Comparison of ENCODE assay signal across 8 cellular contexts in genomic region chr4:25862411-25863346, GRCh38. TPM values are rescaled to one million over a fixed set of nuclear protein-coding genes. Genes with fewer than 3 reads are reported as not detected.
A peak's percentile ranks its signal among the peaks of the same experiment; 100 is the strongest.
DNase-seq lines count a peak whose midpoint lies in the region; ATAC-seq, FAIRE-seq and TF ChIP-seq lines count a peak whose summit lies in the region.

Gene SEL1L3 (minus strand): TSS chr4:25862988. CDS start chr4:25862836, 152 bp downstream.

- no peaks in the 10 kb centered on the region for H3K27me3 ChIP-seq in ACC112 (ENCODE audit: insufficient read depth, low read length)
- peaks cover 3% of the 10 kb centered on the region for H3K27me3 ChIP-seq in HL-60 (ENCODE audit: insufficient read depth, poor library complexity, severe bottlenecking)
- peaks cover 6 to 53% of the 10 kb centered on the region in 2 experiments; a peak in 4 of 5 replicates for H3K27me3 ChIP-seq in HepG2 (ENCODE audit: control insufficient read depth in 1 of 2, insufficient read depth in 2 of 2, low read length in 2 of 2)

- peak; percentile 54 for TF ChIP-seq POLR2A in GM19193 (IDR thresholded peaks at IDR 0.05; ENCODE audit: extremely low read depth, insufficient read depth, insufficient read length)
- TF ChIP-seq POLR2A in HepG2 (IDR thresholded peaks at IDR 0.05; ENCODE audit: insufficient read depth in 1 of 2, low read depth in 2 of 2, low read length in 2 of 2), result no peak

- intact Hi-C loops in activated B cell treated with CpG ODN at 0.5 μM for 24 hours (cut with micrococcal nuclease), result loop anchor here (1.0 to 5.0 kb wide), 6 partner anchors 7 to 1130 kb away; partner anchors contain the start of genes RBPJ and ZCCHC4
- intact Hi-C loops in HepG2 (cut with micrococcal nuclease; ENCODE audit: unreplicated experiment), result no loop called here

- H3K36me3 ChIP-seq in ACC112 (ENCODE audit: insufficient read depth, low read length) (no peaks in the 10 kb centered on the region), HepG2 (replicated peaks in 1 of 2; ENCODE audit: control insufficient read depth in 1 of 2, insufficient read depth in 2 of 2, low read length in 2 of 2) (no peaks in the 10 kb centered on the region)

- H2AFZ ChIP-seq in ACC112 (ENCODE audit: low read length, unreplicated experiment) (peak within 1 kb of the TSS; percentile 42), HepG2 (ENCODE audit: low read length) (no peak within 1 kb of the TSS)

- H3K4me1 ChIP-seq in ACC112 (ENCODE audit: control insufficient read depth, insufficient read depth, low read length, unreplicated experiment), result peaks cover 28% of the 10 kb centered on the region
- H3K4me1 ChIP-seq in HepG2 (ENCODE audit: insufficient read depth, low read length), result 0 out of 2 replicates have a peak, but pooled peaks cover 8% of the 10 kb centered on the region

- H3K9me3 Mint-ChIP-seq in activated B cell treated with CpG ODN at 0.5 μM for 24 hours, result no peaks in the 10 kb centered on the region

- H3K36me3 Mint-ChIP-seq in activated B cell treated with CpG ODN at 0.5 μM for 24 hours (ENCODE audit: low read depth), result peaks cover 21% of the 10 kb centered on the region

- H3K27ac ChIP-seq in ACC112 (ENCODE audit: low read depth, low read length), result peak within 1 kb of the TSS; percentile 63
- H3K27ac ChIP-seq in HL-60 (replicated peaks), result peak within 1 kb of the TSS; percentile 33
- H3K27ac ChIP-seq in HepG2 (ENCODE audit: extremely low read length, insufficient read depth, low read length), result no peak within 1 kb of the TSS

- H3K4me2 ChIP-seq in HepG2 (ENCODE audit: low read depth, low read length), result peak within 1 kb of the TSS; percentile 68

- ATAC-seq in activated B cell treated with CpG ODN at 0.5 μM for 24 hours (ENCODE audit: low read depth) (peak; percentile 39), HepG2 (peak; percentile 44)

- TF ChIP-seq CTCF in HL-60 (IDR thresholded peaks at IDR 0.05; ENCODE audit: insufficient read depth, low read length) (no peak), activated B cell treated with CpG ODN at 0.5 μM for 24 hours (IDR thresholded peaks at IDR 0.05) (no peak), HepG2 (CRISPR knock-in tag; IDR thresholded peaks at IDR 0.05) (no peak)

- CTCF ChIA-PET in activated B cell treated with CpG ODN at 0.5 μM for 24 hours (lab: Charles Lee), result interaction anchor here (1.4 to 1.7 kb wide), 3 partner anchors 11 to 51 kb away, joined by 3 to 8 read pairs (median 4); partner anchors contain the start of gene SMIM20
- CTCF ChIA-PET in HepG2 (lab: Yijun Ruan, JAX; ENCODE audit: low intra/inter-chr PET ratio, low total read pairs), result no interaction called here

- peaks cover 84% of the 10 kb centered on the region for H3K4me1 Mint-ChIP-seq in activated B cell treated with CpG ODN at 0.5 μM for 24 hours

- no peaks in the 10 kb centered on the region for H3K27me3 Mint-ChIP-seq in activated B cell treated with CpG ODN at 0.5 μM for 24 hours

- no peak for FAIRE-seq in HepG2 (lab: Jason Lieb, UNC)

- 8% methylated on average over 35 of the region's 115 CpGs for WGBS in HepG2 (ENCODE audit: low lambda C conversion rate)

- in situ Hi-C loops in HepG2 (cut with HindIII; ENCODE audit: extremely low pct_ligation_motif_present, low pct_unique_long_range_greater_than_20kb), result no loop called here

- DNase-seq in HL-60 (ENCODE audit: low read depth in 1 of 2, low spot score in 1 of 2), result no peak
- DNase-seq in activated B cell treated with CpG ODN at 0.5 μM for 24 hours, result peak; percentile 68
- DNase-seq in cerebellar cortex (ENCODE audit: low spot score), result peak; percentile 40
- DNase-seq in HepG2 (ENCODE audit: low spot score), result no peak
- DNase-seq in stimulated activated CD4-positive, alpha-beta T cell treated with anti-CD3 and anti-CD28 coated beads, TNF-alpha, amount 100 ng/mL, for 4 hours (ENCODE audit: low read depth in 3 of 3), result peak; percentile 37 to 46 (median 45)
- no peak for DNase-seq in cortex of kidney (lab: John Stamatoyannopoulos, UW)

- no TSS peak for BruUV-seq in HepG2 (replicated peaks; lab: Mats Ljungman, UMichigan)

- H3K4me3 ChIP-seq in ACC112 (ENCODE audit: low read depth, low read length) (peak within 1 kb of the TSS; percentile 79), HL-60 (replicated peaks; ENCODE audit: insufficient read depth, low read length) (peak within 1 kb of the TSS; percentile 68), HepG2 (replicated peaks in 1 of 3; ENCODE audit: insufficient read depth in 1 of 3, low read depth in 2 of 3, low read length in 3 of 3) (peak within 1 kb of the TSS; percentile 30 to 64 (median 36); a peak in 4 of 6 replicates)

- H3K79me2 ChIP-seq in ACC112 (ENCODE audit: control insufficient read depth, insufficient read depth, low read length, unreplicated experiment), result peaks cover 11% of the 10 kb centered on the region
- no peaks in the 10 kb centered on the region for H3K79me2 ChIP-seq in HepG2 (ENCODE audit: insufficient read depth, low read length)

- no peak for TF ChIP-seq EP300 in HepG2 (IDR thresholded peaks at IDR 0.05; ENCODE audit: low read depth in 2 of 2, low read length in 2 of 2)
- TF ChIP-seq EP300 in HepG2 (CRISPR knock-in tag; IDR thresholded peaks at IDR 0.05; ENCODE audit: borderline replicate concordance), result no peak

- POLR2A ChIA-PET in activated B cell treated with CpG ODN at 0.5 μM for 24 hours (lab: Charles Lee) (interaction anchor here (0.7 to 4.1 kb wide), 11 partner anchors 7 to 50 kb away, joined by 3 to 58 read pairs (median 9); partner anchors contain the start of gene SMIM20), HepG2 (lab: Yijun Ruan, JAX) (no interaction called here)

- H3K27ac Mint-ChIP-seq in activated B cell treated with CpG ODN at 0.5 μM for 24 hours, result peak within 1 kb of the TSS; percentile 99

- peak within 1 kb of the TSS; percentile 98 for H3K4me3 Mint-ChIP-seq in activated B cell treated with CpG ODN at 0.5 μM for 24 hours

- no peak within 1 kb of the TSS for H3K9ac ChIP-seq in HepG2 (ENCODE audit: insufficient read depth, low read depth, low read length)

- H3K9me3 ChIP-seq in HepG2 (ENCODE audit: low read length), result no peaks in the 10 kb centered on the region

- no peaks in the 10 kb centered on the region for H4K20me1 ChIP-seq in HepG2 (ENCODE audit: insufficient read depth, low read length)

- no peak for TF ChIP-seq RAD21 in HepG2 (CRISPR knock-in tag; IDR thresholded peaks at IDR 0.05)

TF ChIP-seq in HepG2, 621 proteins besides CTCF, POLR2A, EP300 and RAD21:
- TF ChIP-seq ZFX (CRISPR knock-in tag; IDR thresholded peaks at IDR 0.05; ENCODE audit: low read depth), result no peak
- TF ChIP-seq, protein P1, sequence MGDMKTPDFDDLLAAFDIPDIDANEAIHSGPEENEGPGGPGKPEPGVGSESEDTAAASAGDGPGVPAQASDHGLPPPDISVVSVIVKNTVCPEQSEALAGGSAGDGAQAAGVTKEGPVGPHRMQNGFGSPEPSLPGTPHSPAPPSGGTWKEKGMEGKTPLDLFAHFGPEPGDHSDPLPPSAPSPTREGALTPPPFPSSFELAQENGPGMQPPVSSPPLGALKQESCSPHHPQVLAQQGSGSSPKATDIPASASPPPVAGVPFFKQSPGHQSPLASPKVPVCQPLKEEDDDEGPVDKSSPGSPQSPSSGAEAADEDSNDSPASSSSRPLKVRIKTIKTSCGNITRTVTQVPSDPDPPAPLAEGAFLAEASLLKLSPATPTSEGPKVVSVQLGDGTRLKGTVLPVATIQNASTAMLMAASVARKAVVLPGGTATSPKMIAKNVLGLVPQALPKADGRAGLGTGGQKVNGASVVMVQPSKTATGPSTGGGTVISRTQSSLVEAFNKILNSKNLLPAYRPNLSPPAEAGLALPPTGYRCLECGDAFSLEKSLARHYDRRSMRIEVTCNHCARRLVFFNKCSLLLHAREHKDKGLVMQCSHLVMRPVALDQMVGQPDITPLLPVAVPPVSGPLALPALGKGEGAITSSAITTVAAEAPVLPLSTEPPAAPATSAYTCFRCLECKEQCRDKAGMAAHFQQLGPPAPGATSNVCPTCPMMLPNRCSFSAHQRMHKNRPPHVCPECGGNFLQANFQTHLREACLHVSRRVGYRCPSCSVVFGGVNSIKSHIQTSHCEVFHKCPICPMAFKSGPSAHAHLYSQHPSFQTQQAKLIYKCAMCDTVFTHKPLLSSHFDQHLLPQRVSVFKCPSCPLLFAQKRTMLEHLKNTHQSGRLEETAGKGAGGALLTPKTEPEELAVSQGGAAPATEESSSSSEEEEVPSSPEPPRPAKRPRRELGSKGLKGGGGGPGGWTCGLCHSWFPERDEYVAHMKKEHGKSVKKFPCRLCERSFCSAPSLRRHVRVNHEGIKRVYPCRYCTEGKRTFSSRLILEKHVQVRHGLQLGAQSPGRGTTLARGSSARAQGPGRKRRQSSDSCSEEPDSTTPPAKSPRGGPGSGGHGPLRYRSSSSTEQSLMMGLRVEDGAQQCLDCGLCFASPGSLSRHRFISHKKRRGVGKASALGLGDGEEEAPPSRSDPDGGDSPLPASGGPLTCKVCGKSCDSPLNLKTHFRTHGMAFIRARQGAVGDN (CRISPR knock-in tag; IDR thresholded peaks at IDR 0.05), result 0 out of 2 replicates have a peak, but pooled peaks have one; percentile 10

RNA-seq across cellular contexts. Expression of gene SEL1L3, which starts in this region (rescaled TPM):
- total RNA-seq in activated B cell treated with CpG ODN at 0.5 μM for 24 hours, result 102 and 113 TPM in 2 replicates
- total RNA-seq in HepG2 (2016; rRNA removed; fragmentation: Illumina TruSeq; extraction: Trizol), result 0.63 and 1.1 TPM in 2 replicates
- 0.20 and 1.7 TPM in 2 replicates for total RNA-seq in HepG2 (2016; cell fraction: cytosol; rRNA removed; fragmentation: Illumina TruSeq; extraction: Trizol; ENCODE audit: low read depth)
- 0.45 and 0.68 TPM in 2 replicates for total RNA-seq in HepG2 (2016; cell fraction: insoluble cytoplasmic fraction; rRNA removed; fragmentation: Illumina TruSeq; extraction: Trizol)
- 0.59 and 0.65 TPM in 2 replicates for total RNA-seq in HepG2 (2016; cell fraction: membrane; rRNA removed; fragmentation: Illumina TruSeq; extraction: Trizol)
- total RNA-seq in HepG2 (2016; cell fraction: nucleus; rRNA removed; fragmentation: Illumina TruSeq; extraction: Trizol), result 1.2 and 1.5 TPM in 2 replicates
- polyA plus RNA-seq in HepG2 (2011; rRNA removed), result 0.28 and 0.37 TPM in 2 replicates
- polyA plus RNA-seq in HepG2 (2011; cell fraction: cytosol; rRNA removed), result 0.23 and 0.31 TPM in 2 replicates
- polyA plus RNA-seq in HepG2 (2011; cell fraction: nucleus; rRNA removed), result 0.39 and 0.69 TPM in 2 replicates
- 0.23 and 1.2 TPM in 2 replicates for polyA plus RNA-seq in HepG2 (2012)
- 0.27 TPM in 2 replicates for polyA plus RNA-seq in HepG2 (2016; cell fraction: cytosol; fragmentation: Illumina TruSeq; extraction: Trizol; ENCODE audit: low read depth)
- polyA plus RNA-seq in HepG2 (2016; cell fraction: insoluble cytoplasmic fraction; fragmentation: Illumina TruSeq; extraction: Trizol; ENCODE audit: low read depth), result 0.36 and 0.53 TPM in 2 replicates
- polyA plus RNA-seq in HepG2 (2016; cell fraction: membrane; fragmentation: Illumina TruSeq; extraction: Trizol; ENCODE audit: low read depth), result 0.24 and 0.62 TPM in 2 replicates
- polyA plus RNA-seq in HepG2 (2016; cell fraction: nucleus; fragmentation: Illumina TruSeq; extraction: Trizol; ENCODE audit: insufficient read depth, low read depth), result 1.2 TPM in 2 replicates
- polyA minus RNA-seq in HepG2 (2011; rRNA and poly(A)+ RNA removed; ENCODE audit: low replicate concordance), result 1.7 and 66.3 TPM in 2 replicates
- 0.44 and 1.8 TPM in 2 replicates for polyA minus RNA-seq in HepG2 (2011; cell fraction: cytosol; rRNA and poly(A)+ RNA removed)
- 0.77 and 2.7 TPM in 2 replicates for polyA minus RNA-seq in HepG2 (2011; cell fraction: nucleus; rRNA and poly(A)+ RNA removed)

Comparison
In these comparisons a context has a peak if more than half of its experiments do, and no peak if none do; other contexts are left out.
1. RNA of gene SEL1L3 (total RNA-seq): 102 to 113 TPM in activated B cell treated with CpG ODN at 0.5 μM for 24 hours; 0.20 to 1.7 TPM in HepG2; every median in the first group is over 10 times any median in the second.
2. DNase-seq: peak in activated B cell treated with CpG ODN at 0.5 μM for 24 hours (single experiment), cerebellar cortex (single experiment) and stimulated activated CD4-positive, alpha-beta T cell treated with anti-CD3 and anti-CD28 coated beads, TNF-alpha, amount 100 ng/mL, for 4 hours (3 of 3); none in HL-60 (0 of 2), HepG2 (single experiment) and cortex of kidney (single experiment).
3. Peak in every context shown above with its lines, with median percentiles within 50 percentile points of each other: H3K4me3 ChIP-seq.